ENCODE assay signal across 9 cellular contexts in the genomic region with DNA sequence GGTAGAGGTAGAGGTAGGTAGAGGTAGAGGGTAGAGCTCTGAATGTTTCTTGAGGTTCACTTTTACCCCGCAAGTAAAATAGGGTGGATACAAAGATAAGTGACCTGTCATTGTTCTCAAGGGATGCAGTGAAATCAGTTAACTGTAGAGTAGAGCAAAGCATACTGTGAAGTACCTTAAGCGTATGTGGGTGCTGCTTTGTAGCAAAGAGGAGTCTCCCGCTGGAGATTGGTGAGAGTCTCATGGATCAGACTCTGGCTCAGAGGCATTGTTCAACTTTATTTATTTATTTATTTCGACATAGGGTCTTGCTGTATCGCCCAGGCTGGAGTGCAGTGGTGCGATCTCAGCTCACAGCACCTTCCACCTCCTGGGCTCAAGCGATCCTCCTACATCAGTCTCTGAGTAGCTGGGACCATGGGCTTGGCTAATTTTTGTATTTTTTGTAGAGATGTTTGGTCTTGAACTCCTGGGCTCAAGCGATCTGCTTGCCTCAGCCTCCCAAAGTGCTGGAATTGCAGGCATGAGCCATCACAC.
"Had no signal": no experiment of that assay in that cellular context is flagged by ENCODE, and none has a peak within 500 bp of the region (broad histone marks: within the 10 kb centered on the region; RNA-seq: fewer than 3 reads in every experiment).

No MANE protein-coding gene starts in this region.

- H2AFZ ChIP-seq: GM23248 had no signal

- H3K4me3 ChIP-seq: GM23248, HAP-1 had no signal

- H3K27ac ChIP-seq: GM23248 had no signal

- H3K9ac ChIP-seq: GM23248 had no signal

- H3K9me3 Mint-ChIP-seq: HFFc6, IgD-negative memory B cell had no signal

- FAIRE-seq: H1, H54, HTR-8/SVneo had no signal

- H3K4me3 Mint-ChIP-seq: HFFc6, IgD-negative memory B cell had no signal

- ATAC-seq: HCT116 had no signal

- H3K27me3 Mint-ChIP-seq: IgD-negative memory B cell had no signal

- H3K9me3 ChIP-seq: HAP-1 had no signal

- DNase-seq: GM23248, HFFc6, KBM-7 had no signal

- H3K27ac Mint-ChIP-seq: HFFc6 had no signal

- H3K4me1 ChIP-seq: HAP-1 had no signal
